20 cellular contexts compared by ENCODE assay signal in the genomic region with DNA sequence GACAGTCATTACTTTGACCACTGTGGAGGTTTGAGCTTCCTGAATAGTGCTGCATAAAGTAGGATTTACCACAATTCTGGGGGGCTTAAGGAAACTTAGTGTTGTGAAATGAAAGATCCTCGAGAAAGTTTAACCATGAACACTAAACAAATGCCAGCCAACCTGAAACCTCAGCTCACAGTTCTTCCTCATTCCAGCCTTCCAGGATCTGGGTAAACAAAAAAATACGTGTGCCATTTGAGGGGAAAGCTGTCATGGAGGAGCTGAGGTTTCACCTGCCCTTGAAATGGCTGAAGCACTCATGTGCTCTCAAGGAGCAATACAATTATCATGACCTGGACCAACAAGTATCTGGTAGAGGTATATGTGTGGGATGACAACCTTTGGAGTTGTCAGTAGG.
DNase-seq lines count a peak whose midpoint lies in the region; ATAC-seq, FAIRE-seq and TF ChIP-seq lines count a peak whose summit lies in the region.
"Had no signal": no experiment of that assay in that cellular context is flagged by ENCODE, and none has a peak within 500 bp of the region (broad histone marks: within the 10 kb centered on the region; RNA-seq: fewer than 3 reads in every experiment).

No MANE protein-coding gene starts in this region.

- no peak overlapping the region for H3K27ac ChIP-seq in A549
- H3K27ac ChIP-seq: BLaER1, SK-N-MC had no signal

- TF ChIP-seq CTCF in A549 (IDR thresholded peaks at IDR 0.05) = no peak
- no peak for TF ChIP-seq CTCF in LNCaP clone FGC (IDR thresholded peaks at IDR 0.05; ENCODE audit: control insufficient read depth, extremely low read depth, insufficient read depth)
- TF ChIP-seq CTCF in mesothelial cell of epicardium (IDR thresholded peaks at IDR 0.05; ENCODE audit: unreplicated experiment) = no peak

- H3K4me3 ChIP-seq in A549 (no peak overlapping the region), LNCaP clone FGC (ENCODE audit: low read depth, low read length) (no peak overlapping the region)
- H3K4me3 ChIP-seq: BLaER1, SK-N-MC had no signal

- H3K27me3 Mint-ChIP-seq in mesothelial cell of epicardium (ENCODE audit: low read depth) = no peaks in the 10 kb centered on the region
- H3K27me3 Mint-ChIP-seq: CD4-positive, alpha-beta memory T cell had no signal

- no peak for FAIRE-seq in A549 (lab: Jason Lieb, UNC)
- FAIRE-seq: A204.1, GM12891 had no signal

- H3K4me1 ChIP-seq in A549 = no peaks in the 10 kb centered on the region
- H3K4me1 ChIP-seq: BLaER1 had no signal

- ATAC-seq in A549 (no peak), GM21737 (IDR thresholded peaks at IDR 0.05; ENCODE audit: unreplicated experiment) (no peak), GM19351 (IDR thresholded peaks at IDR 0.05; ENCODE audit: unreplicated experiment) (no peak), GM18511 (IDR thresholded peaks at IDR 0.05; ENCODE audit: unreplicated experiment) (no peak), GM21786 (IDR thresholded peaks at IDR 0.05; ENCODE audit: unreplicated experiment) (no peak)

- H3K4me3 Mint-ChIP-seq in mesothelial cell of epicardium = no peak overlapping the region
- H3K4me3 Mint-ChIP-seq: CD4-positive, alpha-beta memory T cell; HFFc6 had no signal

- H3K4me2 ChIP-seq in A549 = no peak overlapping the region
- H3K4me2 ChIP-seq: BLaER1 had no signal

- no peaks in the 10 kb centered on the region for H3K9me3 Mint-ChIP-seq in mesothelial cell of epicardium
- H3K9me3 Mint-ChIP-seq: HFFc6 had no signal

- peak overlapping the region; percentile 37 for H3K27ac Mint-ChIP-seq in mesothelial cell of epicardium
- H3K27ac Mint-ChIP-seq: CD4-positive, alpha-beta memory T cell; HFFc6 had no signal

- TF ChIP-seq EP300 in A549 (IDR thresholded peaks at IDR 0.05) = no peak

- DNase-seq in A549 (ENCODE audit: low read depth in 1 of 2, low spot score in 1 of 2) = no peak
- DNase-seq in LNCaP clone FGC (ENCODE audit: low read depth) = peak; percentile 25
- DNase-seq in NCI-H69 (lab: John Stamatoyannopoulos, UW) = peak; percentile 2
- no peak for DNase-seq in mesothelial cell of epicardium (ENCODE audit: low spot score in 2 of 2, unreplicated experiment in 2 of 2)
- DNase-seq: CD4-positive, alpha-beta memory T cell; H7; HFFc6; NCI-H1048; NCI-H2107; NCI-H345; NCI-H526 treated with DMSO at 0.1 percent for 48 hours; SHP77 had no signal

- H3K4me1 Mint-ChIP-seq in mesothelial cell of epicardium = peaks cover 73% of the 10 kb centered on the region
- H3K4me1 Mint-ChIP-seq: CD4-positive, alpha-beta memory T cell had no signal

- POLR2A ChIA-PET in A549 (lab: Yijun Ruan, JAX) = no interaction called here

- CTCF ChIA-PET in A549 (lab: Yijun Ruan, JAX) = no interaction called here

- no peak for TF ChIP-seq POLR2A in A549 (IDR thresholded peaks at IDR 0.05; ENCODE audit: low read length)

- no peak for TF ChIP-seq RAD21 in A549 (conservative IDR thresholded peaks at IDR 0.05 in 1 of 2, IDR thresholded peaks at IDR 0.05 in 1 of 2)

- no peaks in the 10 kb centered on the region for H3K36me3 Mint-ChIP-seq in mesothelial cell of epicardium
- H3K36me3 Mint-ChIP-seq: CD4-positive, alpha-beta memory T cell had no signal

- no peaks in the 10 kb centered on the region for H3K9me3 ChIP-seq in A549
- H3K9me3 ChIP-seq: BLaER1 had no signal

- WGBS in A549 (ENCODE audit: missing lambda C conversion rate) = 5% methylated on average over 2 of the region's 2 CpGs

TF ChIP-seq in A549, 52 proteins besides CTCF, POLR2A, EP300 and RAD21:
- TF ChIP-seq, protein P1, sequence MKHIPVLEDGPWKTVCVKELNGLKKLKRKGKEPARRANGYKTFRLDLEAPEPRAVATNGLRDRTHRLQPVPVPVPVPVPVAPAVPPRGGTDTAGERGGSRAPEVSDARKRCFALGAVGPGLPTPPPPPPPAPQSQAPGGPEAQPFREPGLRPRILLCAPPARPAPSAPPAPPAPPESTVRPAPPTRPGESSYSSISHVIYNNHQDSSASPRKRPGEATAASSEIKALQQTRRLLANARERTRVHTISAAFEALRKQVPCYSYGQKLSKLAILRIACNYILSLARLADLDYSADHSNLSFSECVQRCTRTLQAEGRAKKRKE (CRISPR knock-in tag; IDR thresholded peaks at IDR 0.05; ENCODE audit: low read depth) = no peak
- TF ChIP-seq FOXS1 (CRISPR knock-in tag; IDR thresholded peaks at IDR 0.05) (no peak), MAFK (IDR thresholded peaks at IDR 0.05; ENCODE audit: partially characterized antibody) (peak; percentile 1)

Comparison
In these comparisons a context has a peak if more than half of its experiments do, and no peak if none do; other contexts are left out.
1. DNase-seq: peak in LNCaP clone FGC (single experiment) and NCI-H69 (single experiment); none in A549 (0 of 2) and mesothelial cell of epicardium (0 of 2).